21 cellular contexts compared by ENCODE assay signal in the genomic region with DNA sequence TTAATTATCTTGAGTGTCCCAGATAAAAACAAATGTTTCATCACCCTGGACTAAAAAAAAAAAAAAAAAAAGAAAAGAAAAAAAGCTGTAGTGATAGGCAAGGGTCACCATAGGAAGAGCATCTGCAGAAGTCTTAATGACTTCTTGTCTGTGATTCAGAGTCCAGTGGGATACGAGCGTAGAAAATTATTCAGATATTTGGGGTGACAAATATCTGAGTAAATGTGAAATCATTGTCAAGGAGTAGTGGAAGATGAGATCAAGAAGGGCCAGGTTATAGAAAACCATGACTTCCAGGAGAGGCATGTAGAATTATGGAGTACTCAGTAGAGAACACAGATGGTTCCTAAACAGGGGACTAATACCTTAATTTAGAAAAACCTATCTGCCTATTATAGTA.
"Had no signal": no experiment of that assay in that cellular context is flagged by ENCODE, and none has a peak within 500 bp of the region (broad histone marks: within the 10 kb centered on the region; RNA-seq: fewer than 3 reads in every experiment).

No MANE protein-coding gene starts in this region.

- H3K4me3 ChIP-seq: coronary artery, esophagus squamous epithelium, heart right ventricle, lower lobe of right lung, right lobe of liver, transverse colon, uterus had no signal

- H3K27ac ChIP-seq: coronary artery, esophagus squamous epithelium, heart right ventricle, lower lobe of right lung, right lobe of liver, transverse colon, uterus had no signal

- DNase-seq: activated CD4-positive, alpha-beta T cell treated with anti-CD3 and anti-CD28 coated beads, Interleukin-2, amount 50 U/mL, for 4 hours; activated CD8-positive, alpha-beta memory T cell treated with anti-CD3 and anti-CD28 coated beads for 24 hours; activated CD8-positive, alpha-beta memory T cell treated with anti-CD3 and anti-CD28 coated beads, Interleukin-2, amount 50 U/mL, for 4 hours; activated naive CD4-positive, alpha-beta T cell treated with Interleukin-2 at 50 U/mL for 16 hours; activated naive CD8-positive, alpha-beta T cell treated with anti-CD3 and anti-CD28 coated beads, Interleukin-2, amount 10 ng/mL, durations not matched to agents 7 days and 5 days; activated T-cell treated with anti-CD3 and anti-CD28 coated beads, Interleukin-2, amount 50 U/mL, for 24 hours; amniotic stem cell; endodermal cell; esophagus squamous epithelium; heart right ventricle; lower lobe of right lung; naive B cell; nucleus accumbens; posterior cingulate gyrus; right lobe of liver; small intestine; stimulated activated CD8-positive, alpha-beta memory T cell treated with anti-CD3 and anti-CD28 coated beads, Interleukin-4, amount 100 ng/mL, for 48 hours; stimulated activated naive B cell treated with anti-CD40 and anti-IgM and Interleukin-4, amounts not matched to agents 10 μg/mL and 1 μg/mL and 100 μg/mL, for 72 hours; transverse colon; uterus had no signal
